ENCODE assay signal across 1 cellular context in the genomic region with DNA sequence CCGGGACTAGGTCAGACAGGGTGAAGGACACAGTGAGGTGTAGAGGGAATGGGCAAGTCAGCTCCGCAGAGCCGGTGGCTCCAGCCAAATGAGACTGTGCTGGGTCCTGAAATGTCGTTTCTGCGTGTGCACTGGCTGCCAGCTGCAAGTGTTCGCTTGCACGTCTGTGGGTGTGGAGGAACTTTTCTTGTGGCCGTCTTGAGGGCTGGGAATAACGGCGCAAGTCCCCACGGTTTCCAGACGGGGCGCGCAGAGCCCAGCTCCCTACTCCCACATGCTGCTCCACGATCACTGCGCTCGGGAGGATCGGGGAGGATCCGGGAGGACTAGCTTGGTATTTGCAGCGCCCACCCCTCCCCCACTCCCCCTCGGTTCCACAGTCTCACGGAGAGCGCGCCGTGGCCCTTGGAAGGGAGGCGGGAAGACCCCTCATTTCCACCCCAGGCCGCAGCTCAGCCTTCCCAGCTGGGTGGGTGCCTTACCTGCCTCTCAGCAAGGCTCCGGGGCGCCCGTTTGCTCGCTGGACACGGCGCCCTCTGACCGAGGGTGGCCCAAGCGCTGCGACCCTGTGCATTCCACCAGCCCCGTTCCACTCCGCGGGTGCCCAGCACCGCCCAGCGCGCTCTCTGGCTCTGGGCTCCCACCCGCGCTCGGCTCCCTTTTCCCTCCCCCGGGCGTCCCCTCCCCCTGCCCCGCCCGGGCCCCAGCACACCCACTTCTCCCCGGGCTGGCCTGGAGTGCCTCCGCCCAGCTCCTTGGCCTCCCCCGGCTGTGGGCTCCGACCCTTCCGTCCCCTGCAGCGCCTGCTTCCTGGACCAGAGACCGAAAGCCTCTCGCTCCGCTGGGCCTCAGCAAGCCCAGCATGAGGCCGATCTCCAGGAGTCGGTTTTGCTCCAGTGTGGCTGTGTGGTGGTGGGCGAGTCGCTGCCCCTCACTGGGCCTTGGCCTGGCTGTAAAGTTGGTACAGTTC.
TF ChIP-seq lines count a peak whose summit lies in the region.

KCNE3 (minus strand) TSS at position 634 of the 970 bp plus-strand sequence. CDS start 9,986 bp downstream, outside the sequence.

TF ChIP-seq in K562, 482 proteins besides CTCF, POLR2A, EP300 and RAD21 (continued from another document):
- TF ChIP-seq THRA (IDR thresholded peaks at IDR 0.05) (no peak), KDM5B (IDR thresholded peaks at IDR 0.05; ENCODE audit: insufficient replicate concordance, low read depth, low read length) (peak; percentile 25), ZNF444 (CRISPR knock-in tag; IDR thresholded peaks at IDR 0.05) (0 out of 2 replicates have a peak, but pooled peaks have one; percentile 40), ZBTB17 (CRISPR knock-in tag; IDR thresholded peaks at IDR 0.05) (0 out of 2 replicates have a peak, but pooled peaks have one; percentile 17), RBBP5 (IDR thresholded peaks at IDR 0.05; ENCODE audit: borderline replicate concordance, insufficient read depth, low read length, poor library complexity, severe bottlenecking) (no peak), TAF9B (IDR thresholded peaks at IDR 0.05; ENCODE audit: partially characterized antibody) (no peak), ZBTB7A (IDR thresholded peaks at IDR 0.05; ENCODE audit: borderline replicate concordance, control insufficient read depth, low read depth, low read length) (peak; percentile 54; the same call in 1 of the 2 replicates), TAF7 (tag; IDR thresholded peaks at IDR 0.05) (no peak), ZEB2 (IDR thresholded peaks at IDR 0.05) (no peak), CEBPB (tag; IDR thresholded peaks at IDR 0.05) (no peak), PHTF2 (CRISPR knock-in tag; IDR thresholded peaks at IDR 0.05) (no peak), HNRNPL (IDR thresholded peaks at IDR 0.05; ENCODE audit: low read depth, low read length) (no peak), HEY1 (CRISPR knock-in tag; IDR thresholded peaks at IDR 0.05; ENCODE audit: borderline replicate concordance) (no peak), ZNF695 (CRISPR knock-in tag; IDR thresholded peaks at IDR 0.05) (no peak), ZZZ3 (IDR thresholded peaks at IDR 0.05) (no peak), NR2F6 (CRISPR knock-in tag; IDR thresholded peaks at IDR 0.05) (no peak)
- TF ChIP-seq, protein P1, sequence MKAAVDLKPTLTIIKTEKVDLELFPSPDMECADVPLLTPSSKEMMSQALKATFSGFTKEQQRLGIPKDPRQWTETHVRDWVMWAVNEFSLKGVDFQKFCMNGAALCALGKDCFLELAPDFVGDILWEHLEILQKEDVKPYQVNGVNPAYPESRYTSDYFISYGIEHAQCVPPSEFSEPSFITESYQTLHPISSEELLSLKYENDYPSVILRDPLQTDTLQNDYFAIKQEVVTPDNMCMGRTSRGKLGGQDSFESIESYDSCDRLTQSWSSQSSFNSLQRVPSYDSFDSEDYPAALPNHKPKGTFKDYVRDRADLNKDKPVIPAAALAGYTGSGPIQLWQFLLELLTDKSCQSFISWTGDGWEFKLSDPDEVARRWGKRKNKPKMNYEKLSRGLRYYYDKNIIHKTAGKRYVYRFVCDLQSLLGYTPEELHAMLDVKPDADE (conservative IDR thresholded peaks at IDR 0.05; ENCODE audit: control insufficient read depth, low read depth, low read length): no peak
- TF ChIP-seq, protein P2, sequence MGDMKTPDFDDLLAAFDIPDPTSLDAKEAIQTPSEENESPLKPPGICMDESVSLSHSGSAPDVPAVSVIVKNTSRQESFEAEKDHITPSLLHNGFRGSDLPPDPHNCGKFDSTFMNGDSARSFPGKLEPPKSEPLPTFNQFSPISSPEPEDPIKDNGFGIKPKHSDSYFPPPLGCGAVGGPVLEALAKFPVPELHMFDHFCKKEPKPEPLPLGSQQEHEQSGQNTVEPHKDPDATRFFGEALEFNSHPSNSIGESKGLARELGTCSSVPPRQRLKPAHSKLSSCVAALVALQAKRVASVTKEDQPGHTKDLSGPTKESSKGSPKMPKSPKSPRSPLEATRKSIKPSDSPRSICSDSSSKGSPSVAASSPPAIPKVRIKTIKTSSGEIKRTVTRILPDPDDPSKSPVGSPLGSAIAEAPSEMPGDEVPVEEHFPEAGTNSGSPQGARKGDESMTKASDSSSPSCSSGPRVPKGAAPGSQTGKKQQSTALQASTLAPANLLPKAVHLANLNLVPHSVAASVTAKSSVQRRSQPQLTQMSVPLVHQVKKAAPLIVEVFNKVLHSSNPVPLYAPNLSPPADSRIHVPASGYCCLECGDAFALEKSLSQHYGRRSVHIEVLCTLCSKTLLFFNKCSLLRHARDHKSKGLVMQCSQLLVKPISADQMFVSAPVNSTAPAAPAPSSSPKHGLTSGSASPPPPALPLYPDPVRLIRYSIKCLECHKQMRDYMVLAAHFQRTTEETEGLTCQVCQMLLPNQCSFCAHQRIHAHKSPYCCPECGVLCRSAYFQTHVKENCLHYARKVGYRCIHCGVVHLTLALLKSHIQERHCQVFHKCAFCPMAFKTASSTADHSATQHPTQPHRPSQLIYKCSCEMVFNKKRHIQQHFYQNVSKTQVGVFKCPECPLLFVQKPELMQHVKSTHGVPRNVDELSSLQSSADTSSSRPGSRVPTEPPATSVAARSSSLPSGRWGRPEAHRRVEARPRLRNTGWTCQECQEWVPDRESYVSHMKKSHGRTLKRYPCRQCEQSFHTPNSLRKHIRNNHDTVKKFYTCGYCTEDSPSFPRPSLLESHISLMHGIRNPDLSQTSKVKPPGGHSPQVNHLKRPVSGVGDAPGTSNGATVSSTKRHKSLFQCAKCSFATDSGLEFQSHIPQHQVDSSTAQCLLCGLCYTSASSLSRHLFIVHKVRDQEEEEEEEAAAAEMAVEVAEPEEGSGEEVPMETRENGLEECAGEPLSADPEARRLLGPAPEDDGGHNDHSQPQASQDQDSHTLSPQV (IDR thresholded peaks at IDR 0.05): peak; percentile 72
- TF ChIP-seq, protein P3, sequence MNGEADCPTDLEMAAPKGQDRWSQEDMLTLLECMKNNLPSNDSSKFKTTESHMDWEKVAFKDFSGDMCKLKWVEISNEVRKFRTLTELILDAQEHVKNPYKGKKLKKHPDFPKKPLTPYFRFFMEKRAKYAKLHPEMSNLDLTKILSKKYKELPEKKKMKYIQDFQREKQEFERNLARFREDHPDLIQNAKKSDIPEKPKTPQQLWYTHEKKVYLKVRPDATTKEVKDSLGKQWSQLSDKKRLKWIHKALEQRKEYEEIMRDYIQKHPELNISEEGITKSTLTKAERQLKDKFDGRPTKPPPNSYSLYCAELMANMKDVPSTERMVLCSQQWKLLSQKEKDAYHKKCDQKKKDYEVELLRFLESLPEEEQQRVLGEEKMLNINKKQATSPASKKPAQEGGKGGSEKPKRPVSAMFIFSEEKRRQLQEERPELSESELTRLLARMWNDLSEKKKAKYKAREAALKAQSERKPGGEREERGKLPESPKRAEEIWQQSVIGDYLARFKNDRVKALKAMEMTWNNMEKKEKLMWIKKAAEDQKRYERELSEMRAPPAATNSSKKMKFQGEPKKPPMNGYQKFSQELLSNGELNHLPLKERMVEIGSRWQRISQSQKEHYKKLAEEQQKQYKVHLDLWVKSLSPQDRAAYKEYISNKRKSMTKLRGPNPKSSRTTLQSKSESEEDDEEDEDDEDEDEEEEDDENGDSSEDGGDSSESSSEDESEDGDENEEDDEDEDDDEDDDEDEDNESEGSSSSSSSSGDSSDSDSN (IDR thresholded peaks at IDR 0.05; ENCODE audit: borderline replicate concordance in 1 of 2, low read depth in 2 of 2, low read length in 2 of 2): peak; percentile 77 to 90; a peak in 3 of 4 replicates
